In the genomic region with DNA sequence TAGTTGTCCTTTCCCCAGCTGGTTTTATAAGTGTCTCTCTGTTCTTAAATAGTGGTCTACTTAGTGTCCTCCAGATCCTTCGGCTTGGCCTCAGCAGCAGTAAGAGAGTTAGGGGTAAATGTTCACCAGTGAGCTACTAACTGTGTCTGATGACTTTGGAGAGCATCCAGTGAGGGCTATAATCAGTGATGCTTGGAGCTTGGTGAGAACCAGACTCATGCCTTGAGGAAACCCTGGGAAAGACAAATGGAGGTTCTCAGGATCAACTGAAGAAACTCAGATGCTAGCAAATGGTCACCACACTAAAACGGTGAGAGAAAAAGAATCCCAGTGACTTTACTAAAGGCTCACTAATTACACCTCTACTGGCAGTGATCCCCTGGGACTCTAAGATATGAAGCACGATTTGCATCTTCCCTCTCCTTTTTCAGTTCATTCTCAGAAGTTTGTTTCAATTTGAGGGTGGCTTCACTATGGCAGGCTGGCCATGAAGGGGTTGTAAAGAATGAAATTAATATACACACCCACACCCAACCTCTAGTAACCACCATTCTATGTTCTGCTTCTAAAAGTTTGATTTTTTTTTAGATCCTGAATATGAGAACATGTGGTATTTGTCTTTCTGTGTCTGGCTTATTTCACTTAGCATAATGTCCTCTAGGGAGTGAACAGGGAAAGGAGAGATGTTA, we compare ENCODE assay signal across 11 cellular contexts.
DNase-seq lines count a peak whose midpoint lies in the region; ATAC-seq and TF ChIP-seq lines count a peak whose summit lies in the region.
"Had no signal": no experiment of that assay in that cellular context is flagged by ENCODE, and none has a peak within 500 bp of the region (broad histone marks: within the 10 kb centered on the region; RNA-seq: fewer than 3 reads in every experiment).

No MANE protein-coding gene starts in this region.

- H3K4me1 ChIP-seq in thyroid gland (no peaks in the 10 kb centered on the region), neuronal stem cell (ENCODE audit: control insufficient read depth in 2 of 2, insufficient read depth in 1 of 2, low read depth in 1 of 2, low read length in 2 of 2) (no peaks in the 10 kb centered on the region)
- H3K4me1 ChIP-seq: Peyer's patch, prostate gland had no signal

- H3K9me3 ChIP-seq in thyroid gland (no peaks in the 10 kb centered on the region), neuronal stem cell (replicated peaks in 1 of 2; ENCODE audit: control insufficient read depth in 2 of 2, insufficient read depth in 1 of 2, low read depth in 1 of 2, low read length in 2 of 2) (peaks cover 0 to 2% of the 10 kb centered on the region in 2 donors)
- H3K9me3 ChIP-seq: Peyer's patch, prostate gland had no signal

- H3K9ac ChIP-seq in neuronal stem cell (ENCODE audit: low read depth, low read length, poor library complexity) = no peak overlapping the region

- ATAC-seq in GM18870 (IDR thresholded peaks at IDR 0.05; ENCODE audit: unreplicated experiment) (peak; percentile 91), GM21447 (IDR thresholded peaks at IDR 0.05; ENCODE audit: unreplicated experiment) (peak; percentile 85), HG03039 (IDR thresholded peaks at IDR 0.05; ENCODE audit: unreplicated experiment) (peak; percentile 84)

- H3K27me3 ChIP-seq in thyroid gland (no peaks in the 10 kb centered on the region), neuronal stem cell (ENCODE audit: control insufficient read depth in 3 of 3, insufficient read depth in 3 of 3, low read depth in 1 of 3, low read length in 3 of 3) (no peaks in the 10 kb centered on the region)
- H3K27me3 ChIP-seq: Peyer's patch had no signal

- TF ChIP-seq CTCF in thyroid gland (IDR thresholded peaks at IDR 0.05) = no peak

- H3K79me1 ChIP-seq in neuronal stem cell (ENCODE audit: low read depth, low read length) = no peaks in the 10 kb centered on the region

- H3K27ac ChIP-seq in thyroid gland = no peak overlapping the region
- H3K27ac ChIP-seq in neuronal stem cell (replicated peaks; ENCODE audit: low read length) = no peak overlapping the region
- H3K27ac ChIP-seq: Peyer's patch, prostate gland had no signal

- no peak overlapping the region for H3K23ac ChIP-seq in neuronal stem cell (ENCODE audit: low read depth, low read length, poor library complexity)

- intact Hi-C loops in thyroid gland (cut with DNase I) = no loop called here

- no peaks in the 10 kb centered on the region for H3K36me3 ChIP-seq in thyroid gland
- no peaks in the 10 kb centered on the region for H3K36me3 ChIP-seq in neuronal stem cell (replicated peaks in 1 of 2; ENCODE audit: control insufficient read depth in 2 of 2, insufficient read depth in 2 of 2, low read length in 2 of 2)
- H3K36me3 ChIP-seq: Peyer's patch, prostate gland had no signal

- H2AFZ ChIP-seq in neuronal stem cell (ENCODE audit: low read length) = no peak overlapping the region

- H2BK15ac ChIP-seq in neuronal stem cell (ENCODE audit: low read length) = no peak overlapping the region

- DNase-seq in NCI-H526 treated with DMSO at 0.1 percent for 48 hours (lab: John Stamatoyannopoulos, UW) = peak; percentile 29
- no peak for DNase-seq in thyroid gland
- DNase-seq in inferior parietal cortex (ENCODE audit: extremely low spot score) = no peak
- DNase-seq in neuronal stem cell (ENCODE audit: low spot score) = no peak
- DNase-seq: NCI-H2029; Peyer's patch; stimulated activated CD4-positive, alpha-beta T cell treated with anti-CD3 and anti-CD28 coated beads, Interleukin-4, amount 100 ng/mL, for 24 hours had no signal

- H3K4me2 ChIP-seq in neuronal stem cell (ENCODE audit: insufficient read depth, low read length, poor library complexity, severe bottlenecking) = no peak overlapping the region

- no peak overlapping the region for H3K4ac ChIP-seq in neuronal stem cell (ENCODE audit: low read length)

- no peak overlapping the region for H4K8ac ChIP-seq in neuronal stem cell (ENCODE audit: low read depth, low read length)

- no peak for TF ChIP-seq POLR2A in thyroid gland (IDR thresholded peaks at IDR 0.05)

- no peak overlapping the region for H3K4me3 ChIP-seq in thyroid gland (replicated peaks in 1 of 3)
- no peak overlapping the region for H3K4me3 ChIP-seq in neuronal stem cell (ENCODE audit: low read length in 2 of 2)
- H3K4me3 ChIP-seq: Peyer's patch, prostate gland had no signal

- WGBS in thyroid gland, 2 donors = 67 to 74% methylated on average over 3 of the region's 3 CpGs
- no CpG with 5 or more reads among the region's 3 CpGs for WGBS in neuronal stem cell (ENCODE audit: extremely low coverage in 2 of 2, insufficient read length in 2 of 2, insufficient replicate concordance in 1 of 2), 2 donors

- H3K14ac ChIP-seq in neuronal stem cell (ENCODE audit: low read length) = no peak overlapping the region

- no peak overlapping the region for H2BK12ac ChIP-seq in neuronal stem cell (ENCODE audit: low read length)

- no peak overlapping the region for H2BK5ac ChIP-seq in neuronal stem cell (ENCODE audit: low read length)

- H2BK120ac ChIP-seq in neuronal stem cell (ENCODE audit: low read depth, low read length) = no peak overlapping the region

- H2AK5ac ChIP-seq in neuronal stem cell (ENCODE audit: low read depth, low read length) = no peak overlapping the region

- no peak overlapping the region for H4K91ac ChIP-seq in neuronal stem cell (ENCODE audit: low read depth, low read length, poor library complexity)

- H3K18ac ChIP-seq in neuronal stem cell (ENCODE audit: low read length) = no peak overlapping the region
